ENCODE assay signal across 10 cellular contexts in the genomic region with DNA sequence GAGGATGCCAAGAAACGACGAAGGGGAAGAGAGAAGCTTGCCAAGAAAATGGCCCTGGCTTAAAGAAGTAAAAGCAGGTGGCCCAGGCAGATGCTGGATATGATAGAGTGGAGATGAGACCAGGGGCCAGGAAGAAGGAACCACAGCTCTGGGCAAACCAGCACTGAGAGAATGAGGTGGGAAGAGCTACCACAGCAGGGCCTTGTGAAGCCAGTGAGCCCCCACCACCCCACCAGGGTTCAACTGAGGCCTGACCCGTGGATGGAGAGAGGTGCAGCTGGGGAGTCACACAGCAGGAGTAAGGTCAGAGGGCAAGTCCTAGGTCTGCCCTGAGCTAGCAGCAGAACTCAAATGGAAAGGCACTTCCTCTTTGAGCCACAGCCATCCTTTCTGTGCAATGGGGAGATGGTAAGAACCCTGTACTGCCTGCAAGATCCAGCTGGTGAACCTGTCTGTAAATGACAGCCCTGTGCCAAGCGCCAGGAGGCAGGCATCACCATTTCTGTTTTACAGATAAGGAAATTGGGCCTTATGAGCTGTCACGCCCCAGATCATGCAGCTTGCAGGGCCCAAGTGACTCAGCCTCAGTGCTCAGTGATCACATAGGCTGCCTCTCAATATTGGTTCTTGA. TPM values are rescaled to one million over a fixed set of nuclear protein-coding genes. Genes with fewer than 3 reads are reported as not detected.
DNase-seq lines count a peak whose midpoint lies in the region; ATAC-seq, FAIRE-seq and TF ChIP-seq lines count a peak whose summit lies in the region.
"Had no signal": no experiment of that assay in that cellular context is flagged by ENCODE, and none has a peak within 500 bp of the region (broad histone marks: within the 10 kb centered on the region; RNA-seq: fewer than 3 reads in every experiment).

No MANE protein-coding gene starts in this region.

- WGBS in stomach, 5 donors: 41 to 62% (median 47%) methylated on average over 5 of the region's 5 CpGs
- WGBS in trophoblast cell (ENCODE audit: extremely low coverage, insufficient coverage, insufficient read length): no CpG with 5 or more reads among the region's 5 CpGs

- no peaks in the 10 kb centered on the region for H3K79me1 ChIP-seq in trophoblast cell (ENCODE audit: low read length)

- peaks cover 86% of the 10 kb centered on the region for H3K4me1 Mint-ChIP-seq in activated CD8-positive, alpha-beta memory T cell treated with anti-CD3 and anti-CD28 coated beads, Interleukin-2, amount 10 ng/mL, durations not matched to agents 7 days and 5 days
- H3K4me1 Mint-ChIP-seq in immature natural killer cell: peaks cover 75 to 80% of the 10 kb centered on the region in 2 donors

- peak overlapping the region; percentile 99 for H3K27ac Mint-ChIP-seq in activated CD8-positive, alpha-beta memory T cell treated with anti-CD3 and anti-CD28 coated beads, Interleukin-2, amount 10 ng/mL, durations not matched to agents 7 days and 5 days
- H3K27ac Mint-ChIP-seq in immature natural killer cell: peak overlapping the region; percentile 92 to 99 (median 96)

- no peak overlapping the region for H2BK12ac ChIP-seq in trophoblast cell (ENCODE audit: low read length)

- FAIRE-seq in H54 (lab: Jason Lieb, UNC): no peak
- FAIRE-seq: astrocyte had no signal

- CTCF ChIA-PET in activated CD8-positive, alpha-beta memory T cell treated with anti-CD3 and anti-CD28 coated beads, Interleukin-2, amount 10 ng/mL, durations not matched to agents 7 days and 5 days (lab: Charles Lee): interaction anchor here (0.8 to 21.9 kb wide), 15 partner anchors 9 to 182 kb away, joined by 3 to 1010 read pairs (median 35); a partner anchor contains a TSS

- H3K4me3 ChIP-seq in stomach (no peak overlapping the region), trophoblast cell (ENCODE audit: low read depth, low read length) (no peak overlapping the region)

- H2AFZ ChIP-seq in trophoblast cell (ENCODE audit: insufficient read depth, low read length, poor library complexity): no peak overlapping the region

- peak; percentile 40 for ATAC-seq in activated CD8-positive, alpha-beta memory T cell treated with anti-CD3 and anti-CD28 coated beads, Interleukin-2, amount 10 ng/mL, durations not matched to agents 7 days and 5 days

- H3K4ac ChIP-seq in trophoblast cell (ENCODE audit: low read depth, low read length): no peak overlapping the region

- no peak overlapping the region for H4K12ac ChIP-seq in trophoblast cell (ENCODE audit: low read depth, low read length)

- peak; percentile 92 for DNase-seq in NAMALWA (ENCODE audit: low spot score)
- peak; percentile 89 for DNase-seq in activated CD8-positive, alpha-beta memory T cell treated with anti-CD3 and anti-CD28 coated beads, Interleukin-2, amount 10 ng/mL, durations not matched to agents 7 days and 5 days
- peak in 1 of 3 donors; percentile 27 for DNase-seq in immature natural killer cell
- no peak for DNase-seq in stomach
- no peak for DNase-seq in H54 (ENCODE audit: insufficient read length, low spot score)
- DNase-seq in glomerular visceral epithelial cell (ENCODE audit: extremely low spot score): no peak
- DNase-seq in NCI-H128 (lab: John Stamatoyannopoulos, UW; ENCODE audit: unreplicated experiment): no peak
- no peak for DNase-seq in trophoblast cell

- H4K91ac ChIP-seq in trophoblast cell (ENCODE audit: low read depth, low read length): no peak overlapping the region

- H3K4me2 ChIP-seq in trophoblast cell (ENCODE audit: low read length): no peak overlapping the region

- H3K14ac ChIP-seq in trophoblast cell (ENCODE audit: low read length): no peak overlapping the region

- H3K79me2 ChIP-seq in trophoblast cell (ENCODE audit: control insufficient read depth, insufficient read depth, low read length, poor library complexity): no peaks in the 10 kb centered on the region

- H3K23ac ChIP-seq in trophoblast cell (ENCODE audit: low read length): no peak overlapping the region

- H3K27me3 ChIP-seq in stomach: no peaks in the 10 kb centered on the region
- no peaks in the 10 kb centered on the region for H3K27me3 ChIP-seq in trophoblast cell (ENCODE audit: insufficient read depth, low read length)

- no peak overlapping the region for H2AK5ac ChIP-seq in trophoblast cell (ENCODE audit: low read length)

- H3K27ac ChIP-seq in stomach (peak overlapping the region; percentile 6 to 100 (median 67)), trophoblast cell (ENCODE audit: low read depth, low read length) (no peak overlapping the region)

- peaks cover 30 to 89% (median 45%) of the 10 kb centered on the region in 4 donors for H3K4me1 ChIP-seq in stomach
- peaks cover 4 to 10% of the 10 kb centered on the region in 2 experiments for H3K4me1 ChIP-seq in trophoblast cell (ENCODE audit: control insufficient read depth in 1 of 2, insufficient read depth in 2 of 2, low read length in 2 of 2)

- peak overlapping the region; percentile 18 for H3K4me3 Mint-ChIP-seq in activated CD8-positive, alpha-beta memory T cell treated with anti-CD3 and anti-CD28 coated beads, Interleukin-2, amount 10 ng/mL, durations not matched to agents 7 days and 5 days
- H3K4me3 Mint-ChIP-seq in immature natural killer cell: peak overlapping the region; percentile 78 to 93 (median 83)

- H3K9me3 ChIP-seq in stomach: no peaks in the 10 kb centered on the region
- H3K9me3 ChIP-seq in trophoblast cell (ENCODE audit: insufficient read depth, low read depth, low read length): peaks cover 2% of the 10 kb centered on the region

- H4K8ac ChIP-seq in trophoblast cell (ENCODE audit: low read depth, low read length): no peak overlapping the region

- no peak for TF ChIP-seq CTCF in stomach (IDR thresholded peaks at IDR 0.05)

- intact Hi-C loops in stomach (cut with DNase I; ENCODE audit: low total_unique reads): loop anchor here (5.0 kb wide), 1 partner anchor 34 kb away; no protein-coding TSS in a partner anchor

- no peak overlapping the region for H2BK5ac ChIP-seq in trophoblast cell (ENCODE audit: low read depth, low read length, poor library complexity)

- H3K27me3 Mint-ChIP-seq in activated CD8-positive, alpha-beta memory T cell treated with anti-CD3 and anti-CD28 coated beads, Interleukin-2, amount 10 ng/mL, durations not matched to agents 7 days and 5 days: no peaks in the 10 kb centered on the region
- peaks cover 1 to 8% (median 5%) of the 10 kb centered on the region in 3 donors for H3K27me3 Mint-ChIP-seq in immature natural killer cell (ENCODE audit: low read depth in 3 of 3)

- H2BK120ac ChIP-seq in trophoblast cell (ENCODE audit: insufficient read depth, low read length, poor library complexity): no peak overlapping the region

- TF ChIP-seq POLR2A in stomach (IDR thresholded peaks at IDR 0.05) (no peak), H54 (IDR thresholded peaks at IDR 0.05; ENCODE audit: low read depth, low read length) (no peak)

- TF ChIP-seq EP300 in stomach (IDR thresholded peaks at IDR 0.05): no peak

- H3K9ac ChIP-seq in trophoblast cell (ENCODE audit: low read length): no peak overlapping the region

- H3K36me3 ChIP-seq in stomach: no peaks in the 10 kb centered on the region
- H3K36me3 ChIP-seq in trophoblast cell (ENCODE audit: control insufficient read depth in 1 of 2, insufficient read depth in 2 of 2, low read length in 2 of 2): peaks cover 0 to 7% of the 10 kb centered on the region in 2 experiments

- H3K36me3 Mint-ChIP-seq in activated CD8-positive, alpha-beta memory T cell treated with anti-CD3 and anti-CD28 coated beads, Interleukin-2, amount 10 ng/mL, durations not matched to agents 7 days and 5 days: peaks cover 9% of the 10 kb centered on the region
- peaks cover 0 to 3% (median 0%) of the 10 kb centered on the region in 3 donors for H3K36me3 Mint-ChIP-seq in immature natural killer cell

- no peaks in the 10 kb centered on the region for H3K9me3 Mint-ChIP-seq in activated CD8-positive, alpha-beta memory T cell treated with anti-CD3 and anti-CD28 coated beads, Interleukin-2, amount 10 ng/mL, durations not matched to agents 7 days and 5 days (ENCODE audit: low read depth)
- no peaks in the 10 kb centered on the region for H3K9me3 Mint-ChIP-seq in immature natural killer cell

- H3K18ac ChIP-seq in trophoblast cell (ENCODE audit: low read length): no peak overlapping the region

RNA-seq across cellular contexts. Expression of a gene that starts 8.5 kb away (rescaled TPM):
- 100 to 1,000 TPM; 562 to 632 TPM for total RNA-seq in activated CD8-positive, alpha-beta memory T cell treated with anti-CD3 and anti-CD28 coated beads, Interleukin-2, amount 10 ng/mL, durations not matched to agents 7 days and 5 days
- 1,000 to 10,000 TPM; 1,203 to 2,040 (median 1,333) TPM for polyA plus RNA-seq in immature natural killer cell
- total RNA-seq in stomach: 100 to 1,000 TPM in 1 of 5 donors, 10 to 100 TPM in 3, 1 to 10 TPM in 1; 7.2 to 102 (median 29.5) TPM
- polyA plus RNA-seq in stomach: 100 to 1,000 TPM; 142 to 267 (median 227) TPM
- 179 and 184 TPM in 2 replicates for polyA plus RNA-seq in trophoblast cell (2013)

RNA-seq across cellular contexts. Expression of a gene that starts 18.0 kb away (rescaled TPM):
- total RNA-seq in activated CD8-positive, alpha-beta memory T cell treated with anti-CD3 and anti-CD28 coated beads, Interleukin-2, amount 10 ng/mL, durations not matched to agents 7 days and 5 days: 10 to 100 TPM; 27.7 to 39.3 TPM
- polyA plus RNA-seq in immature natural killer cell: 1 to 10 TPM; 5.7 to 8.8 (median 8.3) TPM
- total RNA-seq in stomach: 10 to 100 TPM in 3 of 5 donors, 1 to 10 TPM in 2; 7.3 to 12.9 (median 12.2) TPM
- 10 to 100 TPM; 14.4 to 26.3 (median 19.3) TPM for polyA plus RNA-seq in stomach
- 8.1 and 8.5 TPM in 2 replicates for polyA plus RNA-seq in trophoblast cell (2013)

RNA-seq across cellular contexts. Expression of a gene that starts 29.3 kb away (rescaled TPM):
- total RNA-seq in activated CD8-positive, alpha-beta memory T cell treated with anti-CD3 and anti-CD28 coated beads, Interleukin-2, amount 10 ng/mL, durations not matched to agents 7 days and 5 days: 100 to 1,000 TPM; 951 to 971 TPM
- polyA plus RNA-seq in immature natural killer cell (1,000 to 10,000 TPM; 3,509 to 3,975 (median 3,639) TPM), stomach (10 to 100 TPM; 27.3 to 68.2 (median 48.7) TPM)
- 10 to 100 TPM in 2 of 5 donors, 1 to 10 TPM in 1, not detected in 2; 5.1 to 15.2 (median 10.7) TPM for total RNA-seq in stomach
- polyA plus RNA-seq in trophoblast cell (2013): 2.0 and 2.4 TPM in 2 replicates
- total RNA-seq: astrocyte, renal cortical epithelial cell had no signal

RNA-seq across cellular contexts. Expression of a gene that starts 54.4 kb away (rescaled TPM):
- 10 to 100 TPM; 42.0 to 56.3 TPM for total RNA-seq in activated CD8-positive, alpha-beta memory T cell treated with anti-CD3 and anti-CD28 coated beads, Interleukin-2, amount 10 ng/mL, durations not matched to agents 7 days and 5 days
- polyA plus RNA-seq in immature natural killer cell (1 to 10 TPM; 4.0 to 6.9 (median 5.4) TPM), stomach (1 to 10 TPM; 2.1 to 5.3 (median 2.7) TPM)
- total RNA-seq in stomach: 10 to 100 TPM in 3 of 5 donors, 1 to 10 TPM in 1, under 1 TPM in 1; 0.58 to 21.0 (median 10.3) TPM
- polyA plus RNA-seq in trophoblast cell (2013): 53.1 and 54.6 TPM in 2 replicates

Comparison
In these comparisons a context has a peak if more than half of its experiments do, and no peak if none do; other contexts are left out.
1. DNase-seq: peak in NAMALWA (single experiment) and activated CD8-positive, alpha-beta memory T cell treated with anti-CD3 and anti-CD28 coated beads, Interleukin-2, amount 10 ng/mL, durations not matched to agents 7 days and 5 days (single experiment); none in stomach (single experiment), H54 (single experiment), glomerular visceral epithelial cell (single experiment), NCI-H128 (single experiment) and trophoblast cell (0 of 2).
2. RNA of a gene that starts 8.5 kb away (total RNA-seq): 562 to 632 TPM in activated CD8-positive, alpha-beta memory T cell treated with anti-CD3 and anti-CD28 coated beads, Interleukin-2, amount 10 ng/mL, durations not matched to agents 7 days and 5 days; 7.2 to 102 TPM in stomach; every median in the first group is over 4 times any median in the second.
3. RNA of a gene that starts 29.3 kb away (total RNA-seq): 951 to 971 TPM in activated CD8-positive, alpha-beta memory T cell treated with anti-CD3 and anti-CD28 coated beads, Interleukin-2, amount 10 ng/mL, durations not matched to agents 7 days and 5 days; 5.1 to 15.2 TPM in stomach; every median in the first group is over 10 times any median in the second.